In genomic region chr2:186641132-186641806, GRCh38 we compare ENCODE assay signal across 2 cellular contexts.
TF ChIP-seq lines count a peak whose summit lies in the region.

No MANE protein-coding gene starts in this region.

TF ChIP-seq in SK-N-SH treated with all-trans-retinoic acid at 6 μM for 48 hours, 23 proteins besides CTCF, POLR2A, EP300 and RAD21 (continued from another document):
- no peak for TF ChIP-seq PATZ1 (CRISPR knock-in tag; IDR thresholded peaks at IDR 0.05; ENCODE audit: borderline replicate concordance)

TF ChIP-seq in SK-N-SH, 30 proteins besides CTCF, POLR2A, EP300 and RAD21 (continued from another document):
- TF ChIP-seq ZBTB33 (IDR thresholded peaks at IDR 0.05; ENCODE audit: borderline replicate concordance, low read depth) (no peak), RFX5 (IDR thresholded peaks at IDR 0.05; ENCODE audit: low read length) (no peak)
